10 cellular contexts compared by ENCODE assay signal in genomic region chr3:153595186-153595815, GRCh38.
A peak's percentile ranks its signal among the peaks of the same experiment; 100 is the strongest.
DNase-seq lines count a peak whose midpoint lies in the region; ATAC-seq and TF ChIP-seq lines count a peak whose summit lies in the region.
"Had no signal": no experiment of that assay in that cellular context is flagged by ENCODE, and none has a peak within 500 bp of the region (broad histone marks: within the 10 kb centered on the region; RNA-seq: fewer than 3 reads in every experiment).

No MANE protein-coding gene starts in this region.

- H3K9me3 Mint-ChIP-seq in stimulated activated memory B cell treated with anti-CD40 and anti-IgM and Interleukin-4, amounts not matched to agents 10 μg/mL and 1 μg/mL and 100 μg/mL, for 72 hours = no peaks in the 10 kb centered on the region
- no peaks in the 10 kb centered on the region for H3K9me3 Mint-ChIP-seq in activated T-cell treated with anti-CD3 and anti-CD28 coated beads, Interleukin-2, amount 50 U/mL, for 72 hours
- H3K9me3 Mint-ChIP-seq: naive B cell had no signal

- TF ChIP-seq CTCF in gastroesophageal sphincter (IDR thresholded peaks at IDR 0.05) = peak; percentile 37 to 70 (median 58)

- H3K27me3 Mint-ChIP-seq in stimulated activated memory B cell treated with anti-CD40 and anti-IgM and Interleukin-4, amounts not matched to agents 10 μg/mL and 1 μg/mL and 100 μg/mL, for 72 hours = no peaks in the 10 kb centered on the region
- no peaks in the 10 kb centered on the region for H3K27me3 Mint-ChIP-seq in activated T-cell treated with anti-CD3 and anti-CD28 coated beads, Interleukin-2, amount 50 U/mL, for 72 hours (ENCODE audit: low read depth)

- no peaks in the 10 kb centered on the region for H3K36me3 Mint-ChIP-seq in stimulated activated memory B cell treated with anti-CD40 and anti-IgM and Interleukin-4, amounts not matched to agents 10 μg/mL and 1 μg/mL and 100 μg/mL, for 72 hours
- H3K36me3 Mint-ChIP-seq in activated T-cell treated with anti-CD3 and anti-CD28 coated beads, Interleukin-2, amount 50 U/mL, for 72 hours (ENCODE audit: insufficient read depth in 2 of 2) = no peaks in the 10 kb centered on the region
- H3K36me3 Mint-ChIP-seq: naive B cell had no signal

- peak; percentile 62 for ATAC-seq in HG02852 (IDR thresholded peaks at IDR 0.05; ENCODE audit: unreplicated experiment)
- peak; percentile 92 for ATAC-seq in SK-N-SH treated with all-trans-retinoic acid at 6 μM for 48 hours
- ATAC-seq in gastroesophageal sphincter = peak; percentile 60
- peak; percentile 56 for ATAC-seq in stimulated activated memory B cell treated with anti-CD40 and anti-IgM and Interleukin-4, amounts not matched to agents 10 μg/mL and 1 μg/mL and 100 μg/mL, for 72 hours
- ATAC-seq in activated T-cell treated with anti-CD3 and anti-CD28 coated beads, Interleukin-2, amount 50 U/mL, for 72 hours (replicated peaks in 1 of 2) = no peak

- no peak for TF ChIP-seq POLR2A in gastroesophageal sphincter (IDR thresholded peaks at IDR 0.05)

- H3K9me3 ChIP-seq in gastroesophageal sphincter = no peaks in the 10 kb centered on the region
- H3K9me3 ChIP-seq: SJCRH30 had no signal

- peaks cover 0 to 5% (median 0%) of the 10 kb centered on the region in 3 donors for H3K4me1 ChIP-seq in gastroesophageal sphincter

- DNase-seq in EH (ENCODE audit: low read depth) = peak; percentile 63
- DNase-seq in activated CD8-positive, alpha-beta memory T cell treated with anti-CD3 and anti-CD28 coated beads, Interleukin-2, amount 50 U/mL, for 4 hours = no peak
- no peak for DNase-seq in activated T-cell treated with anti-CD3 and anti-CD28 coated beads, Interleukin-2, amount 50 U/mL, for 72 hours
- DNase-seq in activated CD4-positive, CD25-positive, alpha-beta regulatory T cell treated with anti-CD3 and anti-CD28 coated beads, Interleukin-2, amount 50 U/mL, for 72 hours = no peak
- DNase-seq: naive B cell had no signal

- no peak for TF ChIP-seq EP300 in gastroesophageal sphincter (IDR thresholded peaks at IDR 0.05)

- no peak overlapping the region for H3K4me3 ChIP-seq in gastroesophageal sphincter
- H3K4me3 ChIP-seq: SJCRH30 had no signal

- no peak overlapping the region for H3K27ac Mint-ChIP-seq in stimulated activated memory B cell treated with anti-CD40 and anti-IgM and Interleukin-4, amounts not matched to agents 10 μg/mL and 1 μg/mL and 100 μg/mL, for 72 hours
- no peak overlapping the region for H3K27ac Mint-ChIP-seq in activated T-cell treated with anti-CD3 and anti-CD28 coated beads, Interleukin-2, amount 50 U/mL, for 72 hours
- H3K27ac Mint-ChIP-seq: naive B cell had no signal

- no peak overlapping the region for H3K27ac ChIP-seq in gastroesophageal sphincter
- H3K27ac ChIP-seq: SJCRH30 had no signal

- no peaks in the 10 kb centered on the region for H3K4me1 Mint-ChIP-seq in stimulated activated memory B cell treated with anti-CD40 and anti-IgM and Interleukin-4, amounts not matched to agents 10 μg/mL and 1 μg/mL and 100 μg/mL, for 72 hours
- H3K4me1 Mint-ChIP-seq in activated T-cell treated with anti-CD3 and anti-CD28 coated beads, Interleukin-2, amount 50 U/mL, for 72 hours (ENCODE audit: low read depth) = peaks cover 5% of the 10 kb centered on the region
- H3K4me1 Mint-ChIP-seq: naive B cell had no signal

- H3K27me3 ChIP-seq in gastroesophageal sphincter = no peaks in the 10 kb centered on the region
- H3K27me3 ChIP-seq: SJCRH30 had no signal

- H3K4me3 Mint-ChIP-seq in stimulated activated memory B cell treated with anti-CD40 and anti-IgM and Interleukin-4, amounts not matched to agents 10 μg/mL and 1 μg/mL and 100 μg/mL, for 72 hours = no peak overlapping the region
- H3K4me3 Mint-ChIP-seq in activated T-cell treated with anti-CD3 and anti-CD28 coated beads, Interleukin-2, amount 50 U/mL, for 72 hours = no peak overlapping the region
- H3K4me3 Mint-ChIP-seq: naive B cell had no signal

- no peaks in the 10 kb centered on the region for H3K36me3 ChIP-seq in gastroesophageal sphincter
- H3K36me3 ChIP-seq: SJCRH30 had no signal

TF ChIP-seq in SK-N-SH treated with all-trans-retinoic acid at 6 μM for 48 hours, 23 proteins besides CTCF, POLR2A, EP300 and RAD21:
- TF ChIP-seq TSHZ2 (CRISPR knock-in tag; IDR thresholded peaks at IDR 0.05) = no peak
- TF ChIP-seq RARB (CRISPR knock-in tag; IDR thresholded peaks at IDR 0.05) = no peak
- no peak for TF ChIP-seq PPARA (CRISPR knock-in tag; IDR thresholded peaks at IDR 0.05; ENCODE audit: borderline replicate concordance)
- no peak for TF ChIP-seq CSRNP3 (CRISPR knock-in tag; IDR thresholded peaks at IDR 0.05)
- no peak for TF ChIP-seq ZFP30 (CRISPR knock-in tag; IDR thresholded peaks at IDR 0.05)
- TF ChIP-seq, protein P1, sequence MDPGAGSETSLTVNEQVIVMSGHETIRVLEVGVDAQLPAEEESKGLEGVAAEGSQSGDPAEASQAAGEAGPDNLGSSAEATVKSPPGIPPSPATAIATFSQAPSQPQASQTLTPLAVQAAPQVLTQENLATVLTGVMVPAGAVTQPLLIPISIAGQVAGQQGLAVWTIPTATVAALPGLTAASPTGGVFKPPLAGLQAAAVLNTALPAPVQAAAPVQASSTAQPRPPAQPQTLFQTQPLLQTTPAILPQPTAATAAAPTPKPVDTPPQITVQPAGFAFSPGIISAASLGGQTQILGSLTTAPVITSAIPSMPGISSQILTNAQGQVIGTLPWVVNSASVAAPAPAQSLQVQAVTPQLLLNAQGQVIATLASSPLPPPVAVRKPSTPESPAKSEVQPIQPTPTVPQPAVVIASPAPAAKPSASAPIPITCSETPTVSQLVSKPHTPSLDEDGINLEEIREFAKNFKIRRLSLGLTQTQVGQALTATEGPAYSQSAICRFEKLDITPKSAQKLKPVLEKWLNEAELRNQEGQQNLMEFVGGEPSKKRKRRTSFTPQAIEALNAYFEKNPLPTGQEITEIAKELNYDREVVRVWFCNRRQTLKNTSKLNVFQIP (CRISPR knock-in tag; IDR thresholded peaks at IDR 0.05; ENCODE audit: borderline replicate concordance, low read depth) = no peak
- no peak for TF ChIP-seq ZNF8 (CRISPR knock-in tag; IDR thresholded peaks at IDR 0.05)
- no peak for TF ChIP-seq TCF4 (CRISPR knock-in tag; IDR thresholded peaks at IDR 0.05; ENCODE audit: borderline replicate concordance)
- no peak for TF ChIP-seq ZC3H10 (CRISPR knock-in tag; IDR thresholded peaks at IDR 0.05)
- TF ChIP-seq ZNF70 (CRISPR knock-in tag; IDR thresholded peaks at IDR 0.05) = no peak
- TF ChIP-seq ESRRG (CRISPR knock-in tag; IDR thresholded peaks at IDR 0.05) = no peak
TF ChIP-seq in SK-N-SH treated with all-trans-retinoic acid at 6 μM for 48 hours: peak in this region for 0.

Comparison
In these comparisons a context has a peak if more than half of its experiments do, and no peak if none do; other contexts are left out.
1. ATAC-seq: peak in HG02852 (single experiment), SK-N-SH treated with all-trans-retinoic acid at 6 μM for 48 hours (single experiment), gastroesophageal sphincter (single experiment) and stimulated activated memory B cell treated with anti-CD40 and anti-IgM and Interleukin-4, amounts not matched to agents 10 μg/mL and 1 μg/mL and 100 μg/mL, for 72 hours (single experiment); none in activated T-cell treated with anti-CD3 and anti-CD28 coated beads, Interleukin-2, amount 50 U/mL, for 72 hours (0 of 2).